22 cellular contexts compared by ENCODE assay signal in genomic region chr14:75781096-75781495, GRCh38.
DNase-seq lines count a peak whose midpoint lies in the region; ATAC-seq, FAIRE-seq and TF ChIP-seq lines count a peak whose summit lies in the region.
"Had no signal": no experiment of that assay in that cellular context is flagged by ENCODE, and none has a peak within 500 bp of the region (broad histone marks: within the 10 kb centered on the region; RNA-seq: fewer than 3 reads in every experiment).

No MANE protein-coding gene starts in this region.

- peaks cover 4% of the 10 kb centered on the region for H3K36me3 ChIP-seq in bronchial epithelial cell (ENCODE audit: control insufficient read depth, insufficient read depth, low read length)

- H3K27me3 ChIP-seq in bronchial epithelial cell (ENCODE audit: control insufficient read depth, insufficient read depth, low read length) = no peaks in the 10 kb centered on the region
- H3K27me3 ChIP-seq: BE2C, BLaER1 had no signal

- DNase-seq in HPDE6-E6E7 (ENCODE audit: extremely low spot score) (peak; percentile 49), HTR-8/SVneo (ENCODE audit: insufficient read length, low spot score) (no peak), bronchial epithelial cell (ENCODE audit: low read depth) (peak; percentile 72), CD1c-positive myeloid dendritic cell (ENCODE audit: extremely low spot score) (no peak), SK-N-DZ (ENCODE audit: low spot score) (no peak)
- DNase-seq: 8988T; ACHN; BE2C; C1 segment of cervical spinal cord; Caco-2; Calu3; CD4-positive, alpha-beta T cell; CD8-positive, alpha-beta T cell; DMS79 treated with DMSO at 0.1 percent for 48 hours; GF-D8 had no signal

- TF ChIP-seq CTCF in bronchial epithelial cell (IDR thresholded peaks at IDR 0.05; ENCODE audit: insufficient read depth, low read length, severe bottlenecking) = no peak

- ATAC-seq in HG02759 (IDR thresholded peaks at IDR 0.05; ENCODE audit: unreplicated experiment) = no peak
- ATAC-seq: CD8-positive, alpha-beta T cell had no signal

- H3K4me3 ChIP-seq in bronchial epithelial cell (ENCODE audit: low read depth, low read length) = no peak overlapping the region
- H3K4me3 ChIP-seq: BLaER1 had no signal

- peak; percentile 79 for FAIRE-seq in HTR-8/SVneo (lab: Jason Lieb, UNC)
- no peak for FAIRE-seq in bronchial epithelial cell (lab: Jason Lieb, UNC)
- FAIRE-seq: A204.1, D721Med, G401.6, GM12891, GM19239 had no signal

Comparison
In these comparisons a context has a peak if more than half of its experiments do, and no peak if none do; other contexts are left out.
1. DNase-seq: peak in HPDE6-E6E7 (single experiment) and bronchial epithelial cell (single experiment); none in HTR-8/SVneo (single experiment), CD1c-positive myeloid dendritic cell (single experiment) and SK-N-DZ (single experiment).